ENCODE assay signal across 11 cellular contexts in the genomic region with DNA sequence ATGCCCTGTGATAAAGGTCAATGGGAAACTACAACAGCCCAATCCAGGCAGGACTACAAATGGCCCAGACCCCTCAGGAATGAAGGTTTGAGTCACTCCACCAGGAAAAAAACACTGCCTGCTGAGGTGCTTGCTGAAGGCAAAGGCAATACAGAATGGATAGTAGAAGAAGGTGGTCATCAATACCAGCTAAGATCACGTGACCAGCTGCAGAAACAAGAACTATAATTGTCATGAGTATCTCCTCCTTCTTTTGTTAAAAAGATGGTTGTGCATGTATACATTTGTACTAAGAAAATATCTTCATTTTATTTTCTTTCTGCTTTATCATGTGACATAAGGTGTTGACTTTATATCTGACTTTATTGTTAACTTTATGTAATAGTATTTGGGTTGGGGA.
"Had no signal": no experiment of that assay in that cellular context is flagged by ENCODE, and none has a peak within 500 bp of the region (broad histone marks: within the 10 kb centered on the region; RNA-seq: fewer than 3 reads in every experiment).

No MANE protein-coding gene starts in this region.

- H3K27ac Mint-ChIP-seq: GM23338, H9, HFFc6 had no signal

- FAIRE-seq: H1, H54 had no signal

- H3K4me3 Mint-ChIP-seq: GM23338, H9, HFFc6 had no signal

- ATAC-seq: GM23338, HCT116 had no signal

- H3K36me3 ChIP-seq: HAP-1 had no signal

- H3K4me3 ChIP-seq: GM23248, GM23338, HAP-1 had no signal

- DNase-seq: GM23248, GOT3, H7, H9, HCEC 1CT, HFFc6 had no signal

- H3K4me2 ChIP-seq: GM23338 had no signal

- H3K9ac ChIP-seq: GM23248 had no signal

- H3K27ac ChIP-seq: GM23248 had no signal

- H2AFZ ChIP-seq: GM23248, GM23338 had no signal
